In the genomic region with DNA sequence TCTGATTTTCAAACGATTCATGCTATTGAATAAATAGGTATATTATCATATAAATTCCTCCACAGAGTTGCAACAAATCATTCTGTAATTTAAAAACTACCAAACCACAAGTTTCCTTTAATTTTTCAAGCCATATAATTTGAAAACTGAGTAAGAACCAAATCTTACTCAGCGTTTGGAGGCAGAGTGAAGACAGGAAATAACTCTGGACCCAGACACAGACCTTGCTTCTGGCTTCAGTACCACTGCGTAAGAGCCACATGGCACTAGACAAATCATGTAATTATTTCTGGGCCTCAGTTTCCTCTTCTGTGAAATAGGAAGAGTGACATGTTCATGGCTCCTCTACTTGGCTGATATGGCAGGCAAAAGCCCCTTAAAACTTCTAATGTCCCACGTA, we compare ENCODE assay signal across 1 cellular context.
TF ChIP-seq lines count a peak whose summit lies in the region.

No MANE protein-coding gene starts in this region.

TF ChIP-seq in SK-N-SH treated with all-trans-retinoic acid at 6 μM for 48 hours, 23 proteins besides CTCF, POLR2A, EP300 and RAD21 (continued from another document):
- TF ChIP-seq, protein P1, sequence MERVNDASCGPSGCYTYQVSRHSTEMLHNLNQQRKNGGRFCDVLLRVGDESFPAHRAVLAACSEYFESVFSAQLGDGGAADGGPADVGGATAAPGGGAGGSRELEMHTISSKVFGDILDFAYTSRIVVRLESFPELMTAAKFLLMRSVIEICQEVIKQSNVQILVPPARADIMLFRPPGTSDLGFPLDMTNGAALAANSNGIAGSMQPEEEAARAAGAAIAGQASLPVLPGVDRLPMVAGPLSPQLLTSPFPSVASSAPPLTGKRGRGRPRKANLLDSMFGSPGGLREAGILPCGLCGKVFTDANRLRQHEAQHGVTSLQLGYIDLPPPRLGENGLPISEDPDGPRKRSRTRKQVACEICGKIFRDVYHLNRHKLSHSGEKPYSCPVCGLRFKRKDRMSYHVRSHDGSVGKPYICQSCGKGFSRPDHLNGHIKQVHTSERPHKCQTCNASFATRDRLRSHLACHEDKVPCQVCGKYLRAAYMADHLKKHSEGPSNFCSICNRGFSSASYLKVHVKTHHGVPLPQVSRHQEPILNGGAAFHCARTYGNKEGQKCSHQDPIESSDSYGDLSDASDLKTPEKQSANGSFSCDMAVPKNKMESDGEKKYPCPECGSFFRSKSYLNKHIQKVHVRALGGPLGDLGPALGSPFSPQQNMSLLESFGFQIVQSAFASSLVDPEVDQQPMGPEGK (CRISPR knock-in tag; IDR thresholded peaks at IDR 0.05; ENCODE audit: borderline replicate concordance): no peak
- no peak for TF ChIP-seq ZNF70 (CRISPR knock-in tag; IDR thresholded peaks at IDR 0.05)
- no peak for TF ChIP-seq ARNTL (CRISPR knock-in tag; IDR thresholded peaks at IDR 0.05; ENCODE audit: borderline replicate concordance, low read depth)
- TF ChIP-seq ZC3H10 (CRISPR knock-in tag; IDR thresholded peaks at IDR 0.05): no peak
- no peak for TF ChIP-seq BACH2 (CRISPR knock-in tag; IDR thresholded peaks at IDR 0.05; ENCODE audit: borderline replicate concordance)
